Comparison of ENCODE assay signal across 22 cellular contexts in the genomic region with DNA sequence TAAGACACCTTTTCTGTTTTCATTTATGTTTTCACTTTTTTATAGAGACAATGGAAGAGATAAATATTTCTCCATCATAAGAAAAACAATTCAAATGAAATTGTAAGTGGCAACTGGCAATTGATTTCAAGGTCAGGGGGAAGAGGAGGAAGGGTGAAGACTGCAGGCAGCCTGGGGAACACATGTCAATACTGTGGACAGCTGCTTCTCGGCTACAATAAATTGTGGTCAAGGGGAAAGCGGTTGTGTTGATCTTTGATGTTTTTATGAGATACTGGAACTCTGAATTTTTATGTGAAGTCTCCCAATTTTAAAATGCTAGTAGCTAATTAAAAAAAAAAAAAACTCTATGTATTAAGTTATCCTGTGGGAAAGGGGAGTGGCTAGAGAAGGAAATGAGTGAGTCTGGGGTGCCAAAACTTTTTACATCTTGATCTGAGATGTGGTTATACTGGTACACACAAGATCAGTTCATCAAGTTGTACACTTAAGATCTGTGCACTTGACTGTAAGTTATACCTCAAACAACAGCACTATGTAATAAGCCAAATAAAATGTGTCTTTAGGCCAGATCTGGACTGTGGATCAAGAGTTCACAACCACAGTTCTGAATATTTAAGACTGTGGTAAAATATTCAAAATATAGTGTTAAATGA.
"Had no signal": no experiment of that assay in that cellular context is flagged by ENCODE, and none has a peak within 500 bp of the region (broad histone marks: within the 10 kb centered on the region; RNA-seq: fewer than 3 reads in every experiment).

No MANE protein-coding gene starts in this region.

- H3K27me3 Mint-ChIP-seq: memory B cell, type B pancreatic cell had no signal

- H3K9me3 ChIP-seq: esophagus squamous epithelium, gastrocnemius medialis, sigmoid colon, testis, vagina had no signal

- H3K36me3 ChIP-seq: esophagus squamous epithelium, gastrocnemius medialis, sigmoid colon, vagina had no signal

- H3K4me3 Mint-ChIP-seq: activated naive CD4-positive, alpha-beta T cell treated with anti-CD3 and anti-CD28 coated beads for 36 hours; memory B cell; type B pancreatic cell had no signal

- H3K27ac Mint-ChIP-seq: activated naive CD4-positive, alpha-beta T cell treated with anti-CD3 and anti-CD28 coated beads for 36 hours; memory B cell; type B pancreatic cell had no signal

- H3K27me3 ChIP-seq: esophagus squamous epithelium, gastrocnemius medialis, sigmoid colon, testis, vagina had no signal

- H3K9me3 Mint-ChIP-seq: activated naive CD4-positive, alpha-beta T cell treated with anti-CD3 and anti-CD28 coated beads for 36 hours; memory B cell; type B pancreatic cell had no signal

- H3K27ac ChIP-seq: coronary artery, esophagus squamous epithelium, gastrocnemius medialis, sigmoid colon, testis, vagina had no signal

- H3K4me3 ChIP-seq: coronary artery, esophagus squamous epithelium, gastrocnemius medialis, sigmoid colon, testis, vagina had no signal

- ATAC-seq: gastrocnemius medialis, left colon had no signal

- DNase-seq: activated CD4-positive, alpha-beta T cell treated with anti-CD3 and anti-CD28 coated beads for 4 hours; activated CD4-positive, alpha-beta T cell treated with anti-CD3 and anti-CD28 coated beads, Interleukin-2, amount 50 U/mL, for 48 hours; activated CD4-positive, CD25-positive, alpha-beta regulatory T cell; activated effector memory CD4-positive, alpha-beta T cell treated with Interleukin-2 at 50 U/mL for 16 hours; activated naive CD4-positive, alpha-beta T cell treated with anti-CD3 and anti-CD28 coated beads for 36 hours; activated T-cell treated with anti-CD3 and anti-CD28 coated beads, Interleukin-2, amount 50 U/mL, for 48 hours; amygdala; cerebellar nuclear complex; esophagus squamous epithelium; gastrocnemius medialis; head of caudate nucleus; hypothalamus; islet precursor cell; left colon; sigmoid colon; stimulated activated CD4-positive, alpha-beta T cell treated with anti-CD3 and anti-CD28 coated beads, Interleukin-2, amount 100 ng/mL, for 48 hours; T-helper 9 cell; testis had no signal

- H3K4me1 ChIP-seq: gastrocnemius medialis, sigmoid colon, testis, vagina had no signal
